Comparison of ENCODE assay signal across 11 cellular contexts in genomic region chr16:82344157-82344556, GRCh38.
A peak's percentile ranks its signal among the peaks of the same experiment; 100 is the strongest.
DNase-seq lines count a peak whose midpoint lies in the region; ATAC-seq, FAIRE-seq and TF ChIP-seq lines count a peak whose summit lies in the region.
"Had no signal": no experiment of that assay in that cellular context is flagged by ENCODE, and none has a peak within 500 bp of the region (broad histone marks: within the 10 kb centered on the region; RNA-seq: fewer than 3 reads in every experiment).

No MANE protein-coding gene starts in this region.

- H3F3A ChIP-seq in Loucy (ENCODE audit: low read depth) = no peaks in the 10 kb centered on the region

- no peaks in the 10 kb centered on the region for H3K79me2 ChIP-seq in Loucy (ENCODE audit: insufficient read depth, low read length)

- H3K4me1 ChIP-seq in Loucy (ENCODE audit: insufficient read depth, low read length, poor library complexity, severe bottlenecking) = no peaks in the 10 kb centered on the region
- H3K4me1 ChIP-seq: SJSA1 had no signal

- H3K9me2 ChIP-seq in Loucy (replicated peaks; ENCODE audit: low read depth, low read length) = no peaks in the 10 kb centered on the region

- no peak overlapping the region for H3K9ac ChIP-seq in Loucy (ENCODE audit: low read depth, low read length, poor library complexity, severe bottlenecking)

- H3K27ac ChIP-seq in dorsolateral prefrontal cortex = no peak overlapping the region
- H3K27ac ChIP-seq: SJSA1 had no signal

- H3K4me2 ChIP-seq in Loucy (ENCODE audit: low read depth, low read length, poor library complexity, severe bottlenecking) = no peak overlapping the region

- intact Hi-C loops in dorsolateral prefrontal cortex (cut with DNase I) = loop anchor here (1.0 kb wide), 2 partner anchors 80 to 81 kb away; no protein-coding TSS in a partner anchor

- H4K20me1 ChIP-seq in Loucy (ENCODE audit: insufficient read depth, low read length, poor library complexity, severe bottlenecking) = no peaks in the 10 kb centered on the region

- H3K27me3 ChIP-seq in Loucy (ENCODE audit: insufficient read depth, low read length, poor library complexity, severe bottlenecking) (no peaks in the 10 kb centered on the region), dorsolateral prefrontal cortex (peaks cover 0 to 6% (median 0%) of the 10 kb centered on the region in 45 donors)

- H3K4me3 ChIP-seq in Loucy (ENCODE audit: low read length, poor library complexity, severe bottlenecking) = no peak overlapping the region
- no peak overlapping the region for H3K4me3 ChIP-seq in dorsolateral prefrontal cortex
- H3K4me3 ChIP-seq: SJSA1 had no signal

- ATAC-seq in GM21367 (IDR thresholded peaks at IDR 0.05; ENCODE audit: unreplicated experiment) (no peak), GM18498 (IDR thresholded peaks at IDR 0.05; ENCODE audit: unreplicated experiment) (no peak)

- TF ChIP-seq CTCF in D721Med (IDR thresholded peaks at IDR 0.05; ENCODE audit: insufficient read depth, missing control alignments) = peak; percentile 19
- TF ChIP-seq CTCF in Loucy (conservative IDR thresholded peaks at IDR 0.05; ENCODE audit: low read length) = peak; percentile 44
- TF ChIP-seq CTCF in dorsolateral prefrontal cortex (IDR thresholded peaks at IDR 0.05 in 54 of 56, conservative IDR thresholded peaks at IDR 0.05 in 2 of 56; ENCODE audit: low read depth in 1 of 56, partially characterized antibody in 56 of 56) = peak in 55 of 56 donors; percentile 21 to 88 (median 73)

- no peak overlapping the region for H2AFZ ChIP-seq in Loucy (ENCODE audit: low read length)

- FAIRE-seq in D721Med (lab: Jason Lieb, UNC) = no peak

- no peaks in the 10 kb centered on the region for H3K36me3 ChIP-seq in Loucy (ENCODE audit: insufficient read depth, low read length)
- H3K36me3 ChIP-seq: SJSA1 had no signal

- no peak for DNase-seq in D721Med (ENCODE audit: insufficient read length, low spot score)
- DNase-seq in dorsolateral prefrontal cortex = peak in 3 of 10 donors; percentile 49 to 59 (median 52)
- peak; percentile 59 for DNase-seq in medulla oblongata (ENCODE audit: extremely low spot score)
- no peak for DNase-seq in SW 1271 (lab: John Stamatoyannopoulos, UW)
- no peak for DNase-seq in hepatic stellate cell (ENCODE audit: low spot score)
- DNase-seq: activated naive CD8-positive, alpha-beta T cell treated with anti-CD3 and anti-CD28 coated beads, Interleukin-2, amount 10 ng/mL, durations not matched to agents 7 days and 5 days; immature natural killer cell had no signal

- no peaks in the 10 kb centered on the region for H3K9me3 ChIP-seq in Loucy (ENCODE audit: insufficient read depth, low read depth, low read length)
- H3K9me3 ChIP-seq: SJSA1 had no signal

Comparison
In these comparisons a context has a peak if more than half of its experiments do, and no peak if none do; other contexts are left out.
1. CTCF ChIP-seq: peak in every context shown above with its lines; median percentile 73 in dorsolateral prefrontal cortex; 44 in Loucy; 19 in D721Med.